ENCODE assay signal across 1 cellular context in the genomic region with DNA sequence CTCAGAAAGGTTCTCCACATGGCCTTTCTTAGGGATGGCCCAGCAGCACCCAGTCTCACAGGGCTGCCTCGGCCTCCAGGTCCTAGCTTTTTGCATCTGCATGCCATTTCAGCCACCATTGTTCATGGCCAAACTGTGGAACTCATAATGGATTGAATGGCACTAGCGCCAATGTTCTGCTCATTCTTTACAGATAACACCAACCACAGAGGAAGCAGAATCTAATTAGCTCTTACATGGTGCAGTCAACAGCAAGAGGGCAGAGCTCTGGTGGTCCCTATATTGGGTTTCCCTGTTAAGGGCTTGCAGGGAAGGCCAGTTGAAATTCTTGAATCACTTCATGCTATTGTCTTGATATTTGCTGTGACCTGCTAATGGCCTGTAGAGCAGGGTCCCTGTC.
TF ChIP-seq lines count a peak whose summit lies in the region.

No MANE protein-coding gene starts in this region.

TF ChIP-seq in endothelial cell of umbilical vein, 7 proteins besides CTCF, POLR2A, EP300 and RAD21:
- no peak for TF ChIP-seq MYC (IDR thresholded peaks at IDR 0.05; ENCODE audit: low read depth, low read length)
- TF ChIP-seq EZH2 (IDR thresholded peaks at IDR 0.05; ENCODE audit: borderline replicate concordance, low read depth, low read length, severe bottlenecking): no peak
- TF ChIP-seq, protein P1, sequence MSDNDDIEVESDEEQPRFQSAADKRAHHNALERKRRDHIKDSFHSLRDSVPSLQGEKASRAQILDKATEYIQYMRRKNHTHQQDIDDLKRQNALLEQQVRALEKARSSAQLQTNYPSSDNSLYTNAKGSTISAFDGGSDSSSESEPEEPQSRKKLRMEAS (IDR thresholded peaks at IDR 0.05; ENCODE audit: insufficient read depth, insufficient read length): no peak
- TF ChIP-seq POLR2AphosphoS5 (IDR thresholded peaks at IDR 0.05; ENCODE audit: insufficient read depth, low read depth, low read length): no peak
- TF ChIP-seq JUN (IDR thresholded peaks at IDR 0.05; ENCODE audit: borderline replicate concordance, insufficient read depth, insufficient read length, low read depth): no peak
